14 cellular contexts compared by ENCODE assay signal in genomic region chr15:66251065-66251789, GRCh38. TPM values are rescaled to one million over a fixed set of nuclear protein-coding genes. Genes with fewer than 3 reads are reported as not detected.
DNase-seq lines count a peak whose midpoint lies in the region; ATAC-seq and TF ChIP-seq lines count a peak whose summit lies in the region.
"Had no signal": no experiment of that assay in that cellular context is flagged by ENCODE, and none has a peak within 500 bp of the region (broad histone marks: within the 10 kb centered on the region; RNA-seq: fewer than 3 reads in every experiment).

No MANE protein-coding gene starts in this region.

- no peak overlapping the region for H2AFZ ChIP-seq in IMR-90 (replicated peaks; ENCODE audit: low read length, poor library complexity)

- no peaks in the 10 kb centered on the region for H4K20me1 ChIP-seq in IMR-90 (ENCODE audit: insufficient read depth, low read length)

- no peak overlapping the region for H3K27ac ChIP-seq in IMR-90 (ENCODE audit: insufficient read depth, low read length)
- H3K27ac ChIP-seq in dorsolateral prefrontal cortex: peak overlapping the region in 1 of 59 donors; percentile 55
- H3K27ac ChIP-seq: Peyer's patch, thyroid gland had no signal

- no peak overlapping the region for H2AK9ac ChIP-seq in IMR-90 (replicated peaks; ENCODE audit: low read depth, low read length, poor library complexity)

- POLR2A ChIA-PET in IMR-90 (lab: Charles Lee; ENCODE audit: unreplicated experiment): no interaction called here

- in situ Hi-C loops in IMR-90 (cut with MboI; ENCODE audit: low sequenced_read_pairs): no loop called here

- H3K79me1 ChIP-seq in IMR-90 (ENCODE audit: low read depth in 1 of 2, low read length in 2 of 2): no peaks in the 10 kb centered on the region

- H3K4me1 Mint-ChIP-seq in nephron progenitor cell: peaks cover 19% of the 10 kb centered on the region

- no peaks in the 10 kb centered on the region for H3K9me3 ChIP-seq in ES-I3 (ENCODE audit: control insufficient read depth, insufficient read depth, low read length)
- no peaks in the 10 kb centered on the region for H3K9me3 ChIP-seq in IMR-90 (ENCODE audit: control insufficient read depth, insufficient read depth, low read length)
- H3K9me3 ChIP-seq: Peyer's patch, thyroid gland had no signal

- H3K9me1 ChIP-seq in IMR-90 (ENCODE audit: insufficient read depth, low read length): no peaks in the 10 kb centered on the region

- H3K36me3 Mint-ChIP-seq in nephron progenitor cell (ENCODE audit: low read depth): no peaks in the 10 kb centered on the region

- peak overlapping the region; percentile 43; the same call in 1 of the 2 replicates for H3K9ac ChIP-seq in ES-I3 (ENCODE audit: low read depth, low read length)
- no peak overlapping the region for H3K9ac ChIP-seq in IMR-90 (ENCODE audit: low read depth, low read length)

- dilution Hi-C loops in IMR-90 (cut with HindIII; ENCODE audit: low sequenced_read_pairs, unreplicated experiment): no loop called here

- 0 out of 2 replicates have a peak overlapping the region, but pooled peaks have one; percentile 15 for H3K23ac ChIP-seq in IMR-90 (ENCODE audit: low read depth, low read length)

- H3K4me2 ChIP-seq in IMR-90 (ENCODE audit: low read depth, low read length): no peak overlapping the region

- H3K27me3 ChIP-seq in IMR-90 (ENCODE audit: control insufficient read depth, insufficient read depth, low read length): peaks cover 78% of the 10 kb centered on the region
- peaks cover 0 to 26% (median 8%) of the 10 kb centered on the region in 45 donors for H3K27me3 ChIP-seq in dorsolateral prefrontal cortex

- CTCF ChIA-PET in IMR-90 (lab: Yijun Ruan, JAX): no interaction called here

- no peak overlapping the region for H4K91ac ChIP-seq in IMR-90 (ENCODE audit: insufficient read depth, low read depth, low read length)

- WGBS in IMR-90 (ENCODE audit: extremely low coverage in 2 of 2, insufficient read length in 1 of 2), 2 experiments: 100% methylated on average over 1 of the region's 10 CpGs; no CpG with 5 or more reads in 1 of the 2 experiments

- H3K18ac ChIP-seq in IMR-90 (ENCODE audit: low read depth, low read length): no peak overlapping the region

- H2BK15ac ChIP-seq in IMR-90 (ENCODE audit: low read depth, low read length): no peak overlapping the region

- no peak overlapping the region for H3K4ac ChIP-seq in IMR-90 (ENCODE audit: low read depth, low read length)

- no peak overlapping the region for H2AK5ac ChIP-seq in IMR-90 (ENCODE audit: low read depth, low read length)

- peak overlapping the region; percentile 69 for H3K4me3 Mint-ChIP-seq in nephron progenitor cell

- no peaks in the 10 kb centered on the region for H3K4me1 ChIP-seq in ES-I3 (ENCODE audit: insufficient read depth, low read length)
- H3K4me1 ChIP-seq in IMR-90 (ENCODE audit: control insufficient read depth, insufficient read depth, low read length): peaks cover 6% of the 10 kb centered on the region; the same call in 1 of the 2 replicates

- no peaks in the 10 kb centered on the region for H3K9me3 Mint-ChIP-seq in nephron progenitor cell

- no peak overlapping the region for H2BK120ac ChIP-seq in IMR-90 (ENCODE audit: low read depth, low read length)

- no peak for TF ChIP-seq POLR2A in IMR-90 (IDR thresholded peaks at IDR 0.05; ENCODE audit: low read depth, low read length)

- TF ChIP-seq RAD21 in IMR-90 (IDR thresholded peaks at IDR 0.05; ENCODE audit: low read length): no peak

- H3K4me3 ChIP-seq in IMR-90 (ENCODE audit: insufficient read depth, low read depth, low read length) (no peak overlapping the region), dorsolateral prefrontal cortex (peak overlapping the region in 41 of 59 donors; percentile 13 to 82 (median 70))

- peaks cover 93% of the 10 kb centered on the region for H3K27me3 Mint-ChIP-seq in nephron progenitor cell (ENCODE audit: low read depth, poor library complexity)

- no TSS peak for BruUV-seq in IMR-90 (replicated peaks; lab: Mats Ljungman, UMichigan)

- no peak for TF ChIP-seq CTCF in IMR-90 (conservative IDR thresholded peaks at IDR 0.05; ENCODE audit: low read depth, low read length)
- TF ChIP-seq CTCF in dorsolateral prefrontal cortex (IDR thresholded peaks at IDR 0.05 in 54 of 56, conservative IDR thresholded peaks at IDR 0.05 in 2 of 56; ENCODE audit: low read depth in 1 of 56, partially characterized antibody in 56 of 56): no peak
- no peak for TF ChIP-seq CTCF in nephron progenitor cell (IDR thresholded peaks at IDR 0.05)

- H3K36me3 ChIP-seq in ES-I3 (ENCODE audit: insufficient read depth, low read length): no peaks in the 10 kb centered on the region
- no peaks in the 10 kb centered on the region for H3K36me3 ChIP-seq in IMR-90 (ENCODE audit: control insufficient read depth, insufficient read depth, low read length)
- H3K36me3 ChIP-seq: Peyer's patch, thyroid gland had no signal

- H2BK20ac ChIP-seq in IMR-90 (ENCODE audit: low read depth, low read length): no peak overlapping the region

- ATAC-seq in IMR-90 (ENCODE audit: low read depth) (no peak), GM18873 (IDR thresholded peaks at IDR 0.05; ENCODE audit: low FRiP score, unreplicated experiment) (no peak)
- ATAC-seq: left lobe of liver had no signal

- DNase-seq in IMR-90: no peak
- peak in 1 of 10 donors; percentile 17 for DNase-seq in dorsolateral prefrontal cortex
- DNase-seq in nephron progenitor cell: no peak
- DNase-seq in RPMI8226: no peak
- DNase-seq in activated CD4-positive, alpha-beta T cell treated with anti-CD3 and anti-CD28 coated beads for 48 hours: no peak
- DNase-seq: foreskin melanocyte, NCI-H446, Peyer's patch, thyroid gland had no signal

- no peak overlapping the region for H4K8ac ChIP-seq in IMR-90 (ENCODE audit: low read depth in 2 of 2, low read length in 2 of 2)

- intact Hi-C loops in IMR-90 (cut with micrococcal nuclease) (loop anchor here (5.0 kb wide), 1 partner anchor 246 kb away; the partner anchor contains the start of gene SNAPC5), dorsolateral prefrontal cortex (cut with DNase I) (loop anchor here in 1 of 2 donors (5.0 kb wide), 1 partner anchor 41 kb away; the partner anchor contains the start of gene DIS3L)

- H3K56ac ChIP-seq in IMR-90 (ENCODE audit: extremely low read depth, insufficient read depth, low read length): no peak overlapping the region

- no peak overlapping the region for H4K5ac ChIP-seq in IMR-90 (ENCODE audit: low read depth, low read length)

- H2BK5ac ChIP-seq in IMR-90 (ENCODE audit: low read depth, low read length, poor library complexity, severe bottlenecking): no peak overlapping the region

- no peak overlapping the region for H3K14ac ChIP-seq in IMR-90 (replicated peaks; ENCODE audit: low read depth, low read length)

- no peak overlapping the region for H3K27ac Mint-ChIP-seq in nephron progenitor cell

TF ChIP-seq in IMR-90, 13 proteins besides CTCF, POLR2A, EP300 and RAD21:
- TF ChIP-seq RFX5 (IDR thresholded peaks at IDR 0.05; ENCODE audit: low read depth, low read length) (no peak), MAFK (IDR thresholded peaks at IDR 0.05; ENCODE audit: low read depth, low read length) (no peak), CHD1 (IDR thresholded peaks at IDR 0.05; ENCODE audit: low read depth, low read length) (no peak), MAZ (IDR thresholded peaks at IDR 0.05; ENCODE audit: borderline replicate concordance, low read depth, low read length) (no peak), MXI1 (IDR thresholded peaks at IDR 0.05; ENCODE audit: borderline replicate concordance, low read depth, low read length) (no peak), ELK1 (IDR thresholded peaks at IDR 0.05; ENCODE audit: borderline replicate concordance, low read depth, low read length) (no peak)

RNA-seq across cellular contexts. Expression of gene MEGF11, which starts 2.3 kb away (rescaled TPM):
- not detected in 2 replicates for total RNA-seq in IMR-90 (2012; rRNA removed)
- not detected in 2 replicates for polyA plus RNA-seq in IMR-90 (2012; rRNA removed)
- not detected in 2 replicates for polyA plus RNA-seq in IMR-90 (2012; cell fraction: cytosol; rRNA removed)
- polyA plus RNA-seq in IMR-90 (2012; cell fraction: nucleus; rRNA removed; ENCODE audit: low replicate concordance): not detected in 2 replicates
- 10 to 100 TPM in 100 of 120 experiments, 1 to 10 TPM in 20; 5.2 to 25.2 (median 13.4) TPM for total RNA-seq in dorsolateral prefrontal cortex
- total RNA-seq: dermis microvascular lymphatic vessel endothelial cell, left lobe of liver, osteocyte, Peyer's patch had no signal

RNA-seq across cellular contexts. Expression of gene DIS3L, which starts 42.1 kb away (rescaled TPM):
- total RNA-seq in IMR-90 (2012; rRNA removed): 12.2 and 14.5 TPM in 2 replicates
- polyA plus RNA-seq in IMR-90 (2012; rRNA removed): 4.2 and 5.1 TPM in 2 replicates
- 1.8 and 2.1 TPM in 2 replicates for polyA plus RNA-seq in IMR-90 (2012; cell fraction: cytosol; rRNA removed)
- 1.5 and 6.1 TPM in 2 replicates for polyA plus RNA-seq in IMR-90 (2012; cell fraction: nucleus; rRNA removed; ENCODE audit: low replicate concordance)
- total RNA-seq in dorsolateral prefrontal cortex: 10 to 100 TPM; 25.1 to 58.9 (median 43.1) TPM
